Comparison of ENCODE assay signal across 8 cellular contexts in the genomic region with DNA sequence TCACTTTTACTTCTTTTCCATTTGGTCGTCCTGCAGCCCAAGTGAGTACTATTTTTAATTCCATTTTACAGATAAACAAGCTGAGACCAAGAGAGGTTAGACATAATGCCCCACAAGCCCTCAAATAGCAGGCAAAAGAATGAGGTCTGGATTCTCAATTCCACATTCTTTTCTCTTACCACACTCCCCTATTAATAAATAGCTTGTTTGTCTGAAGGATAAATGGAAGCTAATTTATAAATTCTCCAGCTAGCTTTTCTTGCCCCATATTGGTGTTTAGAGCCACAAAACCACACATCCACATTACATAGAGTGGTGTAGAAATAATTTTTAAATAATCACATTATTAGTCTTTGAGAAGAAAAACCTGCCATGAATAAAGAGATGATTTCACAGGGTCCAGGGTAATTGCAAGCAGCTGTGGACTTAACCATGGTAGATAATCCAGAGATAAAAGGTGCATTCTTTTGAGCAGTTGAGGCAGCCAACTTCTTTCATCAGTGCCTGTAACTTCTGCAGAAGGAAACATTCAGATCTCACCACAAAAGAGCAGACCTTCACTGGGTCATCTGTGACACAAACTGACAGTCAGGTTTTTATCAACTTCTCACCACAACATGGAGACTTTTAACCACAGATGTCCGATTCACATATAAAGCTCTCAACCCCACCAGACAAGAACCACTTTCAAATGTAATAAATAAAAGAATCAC.
A peak's percentile ranks its signal among the peaks of the same experiment; 100 is the strongest.
DNase-seq lines count a peak whose midpoint lies in the region; ATAC-seq lines count a peak whose summit lies in the region.
"Had no signal": no experiment of that assay in that cellular context is flagged by ENCODE, and none has a peak within 500 bp of the region (broad histone marks: within the 10 kb centered on the region; RNA-seq: fewer than 3 reads in every experiment).

No MANE protein-coding gene starts in this region.

- intact Hi-C loops in aorta (cut with DNase I): no loop called here

- DNase-seq in RPMI7951 (ENCODE audit: low read depth): peak; percentile 79
- DNase-seq in non-pigmented ciliary epithelial cell (ENCODE audit: low read depth): peak; percentile 41
- no peak for DNase-seq in aorta
- DNase-seq in NCI-H2029 treated with DMSO at 0.1 percent for 48 hours (lab: John Stamatoyannopoulos, UW): no peak
- no peak for DNase-seq in H4 (ENCODE audit: low spot score)

- H3K36me3 ChIP-seq in aorta (ENCODE audit: control insufficient read depth in 1 of 2, insufficient read depth in 2 of 2, low read length in 1 of 2): no peaks in the 10 kb centered on the region
- H3K36me3 ChIP-seq: SJCRH30 had no signal

- H3K27ac ChIP-seq in aorta (ENCODE audit: low read depth in 1 of 2, low read length in 2 of 2): no peak overlapping the region
- H3K27ac ChIP-seq: SJCRH30 had no signal

- H3K4me1 ChIP-seq in aorta (ENCODE audit: control insufficient read depth in 1 of 2, insufficient read depth in 2 of 2, low read length in 2 of 2): no peaks in the 10 kb centered on the region
- H3K4me1 ChIP-seq: SJCRH30 had no signal

- whole genome bisulfite sequencing in aorta, 2 donors: 46 to 54% methylated on average over 2 of the region's 2 CpGs

- no peaks in the 10 kb centered on the region for H3K9me3 ChIP-seq in aorta (ENCODE audit: control insufficient read depth, low read length)
- H3K9me3 ChIP-seq: SJCRH30 had no signal

- H3K27me3 ChIP-seq in aorta (ENCODE audit: control insufficient read depth in 1 of 2, insufficient read depth in 2 of 2, low read length in 1 of 2): no peaks in the 10 kb centered on the region
- H3K27me3 ChIP-seq: SJCRH30 had no signal

- peak; percentile 83 for ATAC-seq in GM18907 (IDR thresholded peaks at IDR 0.05; ENCODE audit: unreplicated experiment)
- ATAC-seq in HG02870 (IDR thresholded peaks at IDR 0.05; ENCODE audit: unreplicated experiment): peak; percentile 87
- no peak for ATAC-seq in aorta (ENCODE audit: low FRiP score)

- no peak overlapping the region for H3K4me3 ChIP-seq in aorta (ENCODE audit: low read length in 2 of 2)
- H3K4me3 ChIP-seq: SJCRH30 had no signal

Comparison
In these comparisons a context has a peak if more than half of its experiments do, and no peak if none do; other contexts are left out.
1. DNase-seq: peak in RPMI7951 (single experiment) and non-pigmented ciliary epithelial cell (single experiment); none in aorta (0 of 2), NCI-H2029 treated with DMSO at 0.1 percent for 48 hours (single experiment) and H4 (single experiment).